ENCODE assay signal across 2 cellular contexts in the genomic region with DNA sequence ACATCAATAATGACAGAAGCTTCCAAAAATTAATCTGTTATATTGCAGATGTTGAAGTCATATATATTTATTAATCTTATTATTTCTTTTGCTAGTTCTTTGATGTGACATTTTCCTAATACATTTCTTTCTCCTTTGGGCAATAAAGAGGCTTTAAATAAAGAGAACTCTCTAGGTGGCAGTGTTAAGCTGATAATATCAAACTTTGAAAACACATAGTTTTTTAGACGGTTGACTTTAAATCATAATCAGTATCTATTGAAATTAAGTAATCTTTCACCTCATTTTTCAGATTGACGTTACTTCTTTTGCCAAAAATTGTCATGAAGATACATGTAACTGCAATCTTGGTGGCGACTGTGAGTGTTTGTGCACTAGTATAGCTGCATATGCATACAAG.
TF ChIP-seq lines count a peak whose summit lies in the region.

No MANE protein-coding gene starts in this region.

TF ChIP-seq in HepG2, 621 proteins besides CTCF, POLR2A, EP300 and RAD21 (continues in another document):
- TF ChIP-seq SRSF4 (IDR thresholded peaks at IDR 0.05; ENCODE audit: low read depth, low read length, poor library complexity, severe bottlenecking) = no peak
- no peak for TF ChIP-seq ZNF841 (CRISPR knock-in tag; IDR thresholded peaks at IDR 0.05; ENCODE audit: borderline replicate concordance)
- TF ChIP-seq HIVEP1 (CRISPR knock-in tag; IDR thresholded peaks at IDR 0.05) = no peak
- TF ChIP-seq, protein P1, sequence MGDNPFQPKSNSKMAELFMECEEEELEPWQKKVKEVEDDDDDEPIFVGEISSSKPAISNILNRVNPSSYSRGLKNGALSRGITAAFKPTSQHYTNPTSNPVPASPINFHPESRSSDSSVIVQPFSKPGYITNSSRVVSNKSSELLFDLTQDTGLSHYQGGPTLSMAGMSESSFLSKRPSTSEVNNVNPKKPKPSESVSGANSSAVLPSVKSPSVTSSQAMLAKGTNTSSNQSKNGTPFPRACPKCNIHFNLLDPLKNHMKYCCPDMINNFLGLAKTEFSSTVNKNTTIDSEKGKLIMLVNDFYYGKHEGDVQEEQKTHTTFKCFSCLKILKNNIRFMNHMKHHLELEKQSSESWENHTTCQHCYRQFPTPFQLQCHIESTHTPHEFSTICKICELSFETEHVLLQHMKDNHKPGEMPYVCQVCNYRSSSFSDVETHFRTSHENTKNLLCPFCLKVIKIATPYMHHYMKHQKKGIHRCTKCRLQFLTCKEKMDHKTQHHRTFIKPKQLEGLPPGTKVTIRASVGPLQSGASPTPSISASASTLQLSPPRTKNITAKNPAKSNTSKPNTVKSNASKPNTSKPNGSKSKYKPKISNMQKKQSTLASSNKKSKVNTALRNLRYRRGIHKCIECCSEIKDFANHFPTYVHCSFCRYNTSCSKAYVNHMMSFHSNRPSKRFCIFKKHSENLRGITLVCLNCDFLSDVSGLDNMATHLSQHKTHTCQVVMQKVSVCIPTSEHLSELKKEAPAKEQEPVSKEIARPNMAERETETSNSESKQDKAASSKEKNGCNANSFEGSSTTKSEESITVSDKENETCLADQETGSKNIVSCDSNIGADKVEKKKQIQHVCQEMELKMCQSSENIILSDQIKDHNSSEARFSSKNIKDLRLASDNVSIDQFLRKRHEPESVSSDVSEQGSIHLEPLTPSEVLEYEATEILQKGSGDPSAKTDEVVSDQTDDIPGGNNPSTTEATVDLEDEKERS (CRISPR knock-in tag; IDR thresholded peaks at IDR 0.05) = no peak
- TF ChIP-seq ZNF546 (CRISPR knock-in tag; conservative IDR thresholded peaks at IDR 0.05) = no peak
- TF ChIP-seq HNRNPK (IDR thresholded peaks at IDR 0.05; ENCODE audit: low read depth, low read length, poor library complexity, severe bottlenecking) = no peak
- TF ChIP-seq, protein P2, sequence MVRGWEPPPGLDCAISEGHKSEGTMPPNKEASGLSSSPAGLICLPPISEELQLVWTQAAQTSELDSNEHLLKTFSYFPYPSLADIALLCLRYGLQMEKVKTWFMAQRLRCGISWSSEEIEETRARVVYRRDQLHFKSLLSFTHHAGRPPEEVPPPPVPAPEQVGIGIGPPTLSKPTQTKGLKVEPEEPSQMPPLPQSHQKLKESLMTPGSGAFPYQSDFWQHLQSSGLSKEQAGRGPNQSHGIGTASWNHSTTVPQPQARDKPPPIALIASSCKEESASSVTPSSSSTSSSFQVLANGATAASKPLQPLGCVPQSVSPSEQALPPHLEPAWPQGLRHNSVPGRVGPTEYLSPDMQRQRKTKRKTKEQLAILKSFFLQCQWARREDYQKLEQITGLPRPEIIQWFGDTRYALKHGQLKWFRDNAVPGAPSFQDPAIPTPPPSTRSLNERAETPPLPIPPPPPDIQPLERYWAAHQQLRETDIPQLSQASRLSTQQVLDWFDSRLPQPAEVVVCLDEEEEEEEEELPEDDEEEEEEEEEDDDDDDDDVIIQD (CRISPR knock-in tag; IDR thresholded peaks at IDR 0.05; ENCODE audit: low read depth) = no peak
- TF ChIP-seq ATM (IDR thresholded peaks at IDR 0.05; ENCODE audit: borderline replicate concordance) = no peak
- no peak for TF ChIP-seq TEAD2 (CRISPR knock-in tag; IDR thresholded peaks at IDR 0.05)
- TF ChIP-seq REXO4 (CRISPR knock-in tag; IDR thresholded peaks at IDR 0.05; ENCODE audit: borderline replicate concordance) = no peak
- TF ChIP-seq ZNF605 (CRISPR knock-in tag; IDR thresholded peaks at IDR 0.05) = no peak
- TF ChIP-seq ZNF556 (CRISPR knock-in tag; IDR thresholded peaks at IDR 0.05; ENCODE audit: borderline replicate concordance) = no peak
- TF ChIP-seq, protein P3, sequence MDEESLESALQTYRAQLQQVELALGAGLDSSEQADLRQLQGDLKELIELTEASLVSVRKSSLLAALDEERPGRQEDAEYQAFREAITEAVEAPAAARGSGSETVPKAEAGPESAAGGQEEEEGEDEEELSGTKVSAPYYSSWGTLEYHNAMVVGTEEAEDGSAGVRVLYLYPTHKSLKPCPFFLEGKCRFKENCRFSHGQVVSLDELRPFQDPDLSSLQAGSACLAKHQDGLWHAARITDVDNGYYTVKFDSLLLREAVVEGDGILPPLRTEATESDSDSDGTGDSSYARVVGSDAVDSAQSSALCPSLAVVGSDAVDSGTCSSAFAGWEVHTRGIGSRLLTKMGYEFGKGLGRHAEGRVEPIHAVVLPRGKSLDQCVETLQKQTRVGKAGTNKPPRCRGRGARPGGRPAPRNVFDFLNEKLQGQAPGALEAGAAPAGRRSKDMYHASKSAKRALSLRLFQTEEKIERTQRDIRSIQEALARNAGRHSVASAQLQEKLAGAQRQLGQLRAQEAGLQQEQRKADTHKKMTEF (CRISPR knock-in tag; IDR thresholded peaks at IDR 0.05) = no peak
- TF ChIP-seq, protein P4, sequence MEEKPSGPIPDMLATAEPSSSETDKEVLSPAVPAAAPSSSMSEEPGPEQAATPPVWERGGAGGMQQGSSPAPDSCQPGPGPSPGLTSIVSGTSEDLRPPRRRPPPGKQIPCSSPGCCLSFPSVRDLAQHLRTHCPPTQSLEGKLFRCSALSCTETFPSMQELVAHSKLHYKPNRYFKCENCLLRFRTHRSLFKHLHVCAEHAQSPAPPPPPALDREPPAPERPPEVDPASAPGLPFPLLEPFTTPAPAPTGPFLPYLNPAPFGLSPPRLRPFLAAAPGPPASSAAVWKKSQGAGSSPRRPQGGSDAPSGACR (CRISPR knock-in tag; IDR thresholded peaks at IDR 0.05) = no peak
- no peak for TF ChIP-seq CCAR2 (optimal IDR thresholded peaks at IDR 0.05; ENCODE audit: low read depth, low read length)
- no peak for TF ChIP-seq ZFP1 (CRISPR knock-in tag; IDR thresholded peaks at IDR 0.05)

TF ChIP-seq in endothelial cell of umbilical vein, 7 proteins besides CTCF, POLR2A, EP300 and RAD21:
- TF ChIP-seq GATA2 (IDR thresholded peaks at IDR 0.05; ENCODE audit: insufficient read depth, insufficient read length, low read depth, low read length) = no peak
- no peak for TF ChIP-seq EZH2 (IDR thresholded peaks at IDR 0.05; ENCODE audit: borderline replicate concordance, low read depth, low read length, severe bottlenecking)
- no peak for TF ChIP-seq JUN (IDR thresholded peaks at IDR 0.05; ENCODE audit: borderline replicate concordance, insufficient read depth, insufficient read length, low read depth)
- no peak for TF ChIP-seq FOS (IDR thresholded peaks at IDR 0.05; ENCODE audit: borderline replicate concordance, insufficient read depth, low read length)
